In the genomic region with DNA sequence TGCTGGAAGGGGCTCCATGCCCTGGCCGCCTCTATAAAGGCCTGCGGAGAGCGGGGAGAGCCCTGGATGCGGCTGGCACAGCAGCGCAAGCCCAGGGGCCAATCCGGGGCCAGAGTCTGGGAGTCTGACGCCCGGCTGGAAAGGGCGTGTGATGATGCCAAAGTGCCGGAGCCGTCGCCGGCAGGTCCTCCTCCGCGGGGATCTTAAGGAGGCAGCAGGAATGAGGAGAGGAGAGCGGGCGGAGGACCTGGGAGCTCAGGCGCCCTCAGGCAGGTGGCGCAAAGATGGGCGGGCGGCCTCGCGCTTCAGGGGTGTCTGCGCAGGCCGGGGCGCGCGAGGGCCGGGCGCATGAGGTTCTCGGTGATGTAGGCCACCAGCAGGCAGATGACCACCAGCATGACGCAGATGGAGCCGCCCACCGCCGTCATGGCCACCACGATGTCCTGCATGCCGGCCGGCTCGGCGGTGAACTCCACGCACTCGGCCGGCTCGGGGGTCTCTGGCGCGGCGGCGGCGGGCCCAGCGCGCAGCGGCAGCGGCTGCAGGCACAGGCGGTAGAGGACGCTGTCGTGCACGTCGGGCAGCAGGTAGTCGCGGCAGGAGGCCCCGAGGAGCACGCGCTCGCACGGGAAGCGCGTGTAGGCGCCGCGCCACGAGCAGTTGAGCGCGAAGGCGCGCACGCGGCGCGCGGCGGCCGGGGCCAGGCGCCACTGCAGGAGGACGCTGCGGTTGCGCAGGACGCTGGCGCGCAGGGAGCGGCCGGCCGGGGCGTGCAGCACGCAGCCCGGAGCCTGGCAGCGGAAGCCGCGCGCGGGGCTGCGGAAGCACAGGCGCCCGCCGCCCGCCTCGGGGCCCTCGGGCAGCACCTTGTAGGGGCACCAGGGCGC, we compare ENCODE assay signal across 1 cellular context.
TF ChIP-seq lines count a peak whose summit lies in the region.

No MANE protein-coding gene starts in this region.

TF ChIP-seq in H1, 55 proteins besides CTCF, POLR2A, EP300 and RAD21:
- 0 out of 2 replicates have a peak, but pooled peaks have one; percentile 35 for TF ChIP-seq TAF1 (IDR thresholded peaks at IDR 0.05; ENCODE audit: low read depth, low read length)
- no peak for TF ChIP-seq ZNF274 (IDR thresholded peaks at IDR 0.05; ENCODE audit: borderline replicate concordance, extremely low read depth, low read length)
- TF ChIP-seq HDAC2 (IDR thresholded peaks at IDR 0.05; ENCODE audit: borderline replicate concordance in 1 of 2, low read depth in 2 of 2, low read length in 2 of 2) = peak; percentile 35 to 42; a peak in 1 of 4 replicates
- TF ChIP-seq POU5F1 (IDR thresholded peaks at IDR 0.05; ENCODE audit: low read depth, low read length) = no peak
- TF ChIP-seq NRF1 (IDR thresholded peaks at IDR 0.05; ENCODE audit: low read depth, low read length) = no peak
- TF ChIP-seq CREB1 (IDR thresholded peaks at IDR 0.05) = peak; percentile 80
- TF ChIP-seq RXRA (IDR thresholded peaks at IDR 0.05; ENCODE audit: insufficient read depth, low read depth, low read length) = no peak
- TF ChIP-seq CBX5 (IDR thresholded peaks at IDR 0.05; ENCODE audit: low read depth, low read length) = no peak
- no peak for TF ChIP-seq JUND (IDR thresholded peaks at IDR 0.05; ENCODE audit: low read length)
- TF ChIP-seq KDM1A (IDR thresholded peaks at IDR 0.05; ENCODE audit: borderline replicate concordance, low read length) = 0 out of 2 replicates have a peak, but pooled peaks have one; percentile 9
- TF ChIP-seq GABPA (IDR thresholded peaks at IDR 0.05; ENCODE audit: borderline replicate concordance, insufficient read depth, low read length) = peak; percentile 77; the same call in 1 of the 2 replicates
- TF ChIP-seq HDAC6 (IDR thresholded peaks at IDR 0.05; ENCODE audit: low read depth, low read length) = no peak
- no peak for TF ChIP-seq MAFK (IDR thresholded peaks at IDR 0.05; ENCODE audit: low read depth, low read length)
- peak; percentile 61 for TF ChIP-seq BACH1 (IDR thresholded peaks at IDR 0.05; ENCODE audit: low read length)
- TF ChIP-seq, protein P1, sequence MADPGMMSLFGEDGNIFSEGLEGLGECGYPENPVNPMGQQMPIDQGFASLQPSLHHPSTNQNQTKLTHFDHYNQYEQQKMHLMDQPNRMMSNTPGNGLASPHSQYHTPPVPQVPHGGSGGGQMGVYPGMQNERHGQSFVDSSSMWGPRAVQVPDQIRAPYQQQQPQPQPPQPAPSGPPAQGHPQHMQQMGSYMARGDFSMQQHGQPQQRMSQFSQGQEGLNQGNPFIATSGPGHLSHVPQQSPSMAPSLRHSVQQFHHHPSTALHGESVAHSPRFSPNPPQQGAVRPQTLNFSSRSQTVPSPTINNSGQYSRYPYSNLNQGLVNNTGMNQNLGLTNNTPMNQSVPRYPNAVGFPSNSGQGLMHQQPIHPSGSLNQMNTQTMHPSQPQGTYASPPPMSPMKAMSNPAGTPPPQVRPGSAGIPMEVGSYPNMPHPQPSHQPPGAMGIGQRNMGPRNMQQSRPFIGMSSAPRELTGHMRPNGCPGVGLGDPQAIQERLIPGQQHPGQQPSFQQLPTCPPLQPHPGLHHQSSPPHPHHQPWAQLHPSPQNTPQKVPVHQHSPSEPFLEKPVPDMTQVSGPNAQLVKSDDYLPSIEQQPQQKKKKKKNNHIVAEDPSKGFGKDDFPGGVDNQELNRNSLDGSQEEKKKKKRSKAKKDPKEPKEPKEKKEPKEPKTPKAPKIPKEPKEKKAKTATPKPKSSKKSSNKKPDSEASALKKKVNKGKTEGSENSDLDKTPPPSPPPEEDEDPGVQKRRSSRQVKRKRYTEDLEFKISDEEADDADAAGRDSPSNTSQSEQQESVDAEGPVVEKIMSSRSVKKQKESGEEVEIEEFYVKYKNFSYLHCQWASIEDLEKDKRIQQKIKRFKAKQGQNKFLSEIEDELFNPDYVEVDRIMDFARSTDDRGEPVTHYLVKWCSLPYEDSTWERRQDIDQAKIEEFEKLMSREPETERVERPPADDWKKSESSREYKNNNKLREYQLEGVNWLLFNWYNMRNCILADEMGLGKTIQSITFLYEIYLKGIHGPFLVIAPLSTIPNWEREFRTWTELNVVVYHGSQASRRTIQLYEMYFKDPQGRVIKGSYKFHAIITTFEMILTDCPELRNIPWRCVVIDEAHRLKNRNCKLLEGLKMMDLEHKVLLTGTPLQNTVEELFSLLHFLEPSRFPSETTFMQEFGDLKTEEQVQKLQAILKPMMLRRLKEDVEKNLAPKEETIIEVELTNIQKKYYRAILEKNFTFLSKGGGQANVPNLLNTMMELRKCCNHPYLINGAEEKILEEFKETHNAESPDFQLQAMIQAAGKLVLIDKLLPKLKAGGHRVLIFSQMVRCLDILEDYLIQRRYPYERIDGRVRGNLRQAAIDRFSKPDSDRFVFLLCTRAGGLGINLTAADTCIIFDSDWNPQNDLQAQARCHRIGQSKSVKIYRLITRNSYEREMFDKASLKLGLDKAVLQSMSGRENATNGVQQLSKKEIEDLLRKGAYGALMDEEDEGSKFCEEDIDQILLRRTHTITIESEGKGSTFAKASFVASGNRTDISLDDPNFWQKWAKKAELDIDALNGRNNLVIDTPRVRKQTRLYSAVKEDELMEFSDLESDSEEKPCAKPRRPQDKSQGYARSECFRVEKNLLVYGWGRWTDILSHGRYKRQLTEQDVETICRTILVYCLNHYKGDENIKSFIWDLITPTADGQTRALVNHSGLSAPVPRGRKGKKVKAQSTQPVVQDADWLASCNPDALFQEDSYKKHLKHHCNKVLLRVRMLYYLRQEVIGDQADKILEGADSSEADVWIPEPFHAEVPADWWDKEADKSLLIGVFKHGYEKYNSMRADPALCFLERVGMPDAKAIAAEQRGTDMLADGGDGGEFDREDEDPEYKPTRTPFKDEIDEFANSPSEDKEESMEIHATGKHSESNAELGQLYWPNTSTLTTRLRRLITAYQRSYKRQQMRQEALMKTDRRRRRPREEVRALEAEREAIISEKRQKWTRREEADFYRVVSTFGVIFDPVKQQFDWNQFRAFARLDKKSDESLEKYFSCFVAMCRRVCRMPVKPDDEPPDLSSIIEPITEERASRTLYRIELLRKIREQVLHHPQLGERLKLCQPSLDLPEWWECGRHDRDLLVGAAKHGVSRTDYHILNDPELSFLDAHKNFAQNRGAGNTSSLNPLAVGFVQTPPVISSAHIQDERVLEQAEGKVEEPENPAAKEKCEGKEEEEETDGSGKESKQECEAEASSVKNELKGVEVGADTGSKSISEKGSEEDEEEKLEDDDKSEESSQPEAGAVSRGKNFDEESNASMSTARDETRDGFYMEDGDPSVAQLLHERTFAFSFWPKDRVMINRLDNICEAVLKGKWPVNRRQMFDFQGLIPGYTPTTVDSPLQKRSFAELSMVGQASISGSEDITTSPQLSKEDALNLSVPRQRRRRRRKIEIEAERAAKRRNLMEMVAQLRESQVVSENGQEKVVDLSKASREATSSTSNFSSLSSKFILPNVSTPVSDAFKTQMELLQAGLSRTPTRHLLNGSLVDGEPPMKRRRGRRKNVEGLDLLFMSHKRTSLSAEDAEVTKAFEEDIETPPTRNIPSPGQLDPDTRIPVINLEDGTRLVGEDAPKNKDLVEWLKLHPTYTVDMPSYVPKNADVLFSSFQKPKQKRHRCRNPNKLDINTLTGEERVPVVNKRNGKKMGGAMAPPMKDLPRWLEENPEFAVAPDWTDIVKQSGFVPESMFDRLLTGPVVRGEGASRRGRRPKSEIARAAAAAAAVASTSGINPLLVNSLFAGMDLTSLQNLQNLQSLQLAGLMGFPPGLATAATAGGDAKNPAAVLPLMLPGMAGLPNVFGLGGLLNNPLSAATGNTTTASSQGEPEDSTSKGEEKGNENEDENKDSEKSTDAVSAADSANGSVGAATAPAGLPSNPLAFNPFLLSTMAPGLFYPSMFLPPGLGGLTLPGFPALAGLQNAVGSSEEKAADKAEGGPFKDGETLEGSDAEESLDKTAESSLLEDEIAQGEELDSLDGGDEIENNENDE (IDR thresholded peaks at IDR 0.05; ENCODE audit: insufficient replicate concordance, low read length) = no peak
- no peak for TF ChIP-seq FOSL1 (IDR thresholded peaks at IDR 0.05; ENCODE audit: insufficient read depth, low read depth, low read length)
- peak; percentile 71 for TF ChIP-seq KDM4A (IDR thresholded peaks at IDR 0.05; ENCODE audit: low read depth, low read length, severe bottlenecking)
- TF ChIP-seq PHF8 (conservative IDR thresholded peaks at IDR 0.05; ENCODE audit: low read depth, low read length) = 0 out of 2 replicates have a peak, but pooled peaks have one; percentile 28
- TF ChIP-seq SIN3A (conservative IDR thresholded peaks at IDR 0.05 in 1 of 2, IDR thresholded peaks at IDR 0.05 in 1 of 2; ENCODE audit: low read depth in 1 of 2, low read length in 2 of 2) = 0 out of 4 replicates have a peak, but pooled peaks of 1 of the 2 experiments have one; percentile 32
- TF ChIP-seq, protein P2, sequence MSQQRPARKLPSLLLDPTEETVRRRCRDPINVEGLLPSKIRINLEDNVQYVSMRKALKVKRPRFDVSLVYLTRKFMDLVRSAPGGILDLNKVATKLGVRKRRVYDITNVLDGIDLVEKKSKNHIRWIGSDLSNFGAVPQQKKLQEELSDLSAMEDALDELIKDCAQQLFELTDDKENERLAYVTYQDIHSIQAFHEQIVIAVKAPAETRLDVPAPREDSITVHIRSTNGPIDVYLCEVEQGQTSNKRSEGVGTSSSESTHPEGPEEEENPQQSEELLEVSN (IDR thresholded peaks at IDR 0.05) = peak; percentile 83
- TF ChIP-seq CBX8 (IDR thresholded peaks at IDR 0.05; ENCODE audit: borderline replicate concordance, low read depth, low read length) = no peak
- peak; percentile 44 for TF ChIP-seq RNF2 (IDR thresholded peaks at IDR 0.05; ENCODE audit: borderline replicate concordance, low read depth, low read length, missing control alignments, poor library complexity, severe bottlenecking)
- TF ChIP-seq EZH2 (IDR thresholded peaks at IDR 0.05; ENCODE audit: low read depth, low read length, severe bottlenecking) = peak; percentile 37
- TF ChIP-seq, protein P3, sequence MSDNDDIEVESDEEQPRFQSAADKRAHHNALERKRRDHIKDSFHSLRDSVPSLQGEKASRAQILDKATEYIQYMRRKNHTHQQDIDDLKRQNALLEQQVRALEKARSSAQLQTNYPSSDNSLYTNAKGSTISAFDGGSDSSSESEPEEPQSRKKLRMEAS (IDR thresholded peaks at IDR 0.05) = peak; percentile 93
- no peak; the same call in 1 of the 2 replicates for TF ChIP-seq SUZ12 (IDR thresholded peaks at IDR 0.05; ENCODE audit: low read length)
- peak; percentile 73; the same call in 1 of the 2 replicates for TF ChIP-seq RBBP5 (IDR thresholded peaks at IDR 0.05; ENCODE audit: borderline replicate concordance, low read depth, low read length)
- peak; percentile 70 for TF ChIP-seq CTBP2 (IDR thresholded peaks at IDR 0.05; ENCODE audit: borderline replicate concordance, insufficient read depth, insufficient read length, low read length)
- TF ChIP-seq NANOG (IDR thresholded peaks at IDR 0.05; ENCODE audit: insufficient read depth, low read depth, low read length, poor library complexity, severe bottlenecking) = no peak
- TF ChIP-seq ASH2L (IDR thresholded peaks at IDR 0.05; ENCODE audit: low read length) = no peak
- TF ChIP-seq, protein P4, sequence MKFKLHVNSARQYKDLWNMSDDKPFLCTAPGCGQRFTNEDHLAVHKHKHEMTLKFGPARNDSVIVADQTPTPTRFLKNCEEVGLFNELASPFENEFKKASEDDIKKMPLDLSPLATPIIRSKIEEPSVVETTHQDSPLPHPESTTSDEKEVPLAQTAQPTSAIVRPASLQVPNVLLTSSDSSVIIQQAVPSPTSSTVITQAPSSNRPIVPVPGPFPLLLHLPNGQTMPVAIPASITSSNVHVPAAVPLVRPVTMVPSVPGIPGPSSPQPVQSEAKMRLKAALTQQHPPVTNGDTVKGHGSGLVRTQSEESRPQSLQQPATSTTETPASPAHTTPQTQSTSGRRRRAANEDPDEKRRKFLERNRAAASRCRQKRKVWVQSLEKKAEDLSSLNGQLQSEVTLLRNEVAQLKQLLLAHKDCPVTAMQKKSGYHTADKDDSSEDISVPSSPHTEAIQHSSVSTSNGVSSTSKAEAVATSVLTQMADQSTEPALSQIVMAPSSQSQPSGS (IDR thresholded peaks at IDR 0.05; ENCODE audit: low read length) = no peak
